In the genomic region with DNA sequence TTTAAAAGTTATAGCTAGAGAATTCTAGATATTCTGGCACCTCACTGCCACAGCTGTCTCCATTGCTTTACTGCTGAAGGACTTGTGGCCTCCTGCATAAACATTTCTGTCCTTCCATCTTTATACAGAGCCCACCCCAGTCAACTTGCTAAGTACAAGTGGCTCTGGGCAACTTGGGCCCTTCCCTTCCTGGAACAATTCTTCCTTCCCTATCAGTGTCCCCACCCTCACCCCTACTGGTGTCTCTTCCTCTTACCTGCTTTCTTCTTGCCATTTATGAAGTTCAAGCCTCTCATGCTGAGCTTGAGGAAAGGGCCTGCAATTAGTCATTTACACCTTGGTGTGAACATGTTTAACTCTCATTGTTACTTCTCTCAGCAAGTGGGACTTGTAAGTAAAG, we compare ENCODE assay signal across 19 cellular contexts. TPM values are rescaled to one million over a fixed set of nuclear protein-coding genes. Genes with fewer than 3 reads are reported as not detected.
DNase-seq lines count a peak whose midpoint lies in the region; ATAC-seq and TF ChIP-seq lines count a peak whose summit lies in the region.
"Had no signal": no experiment of that assay in that cellular context is flagged by ENCODE, and none has a peak within 500 bp of the region (broad histone marks: within the 10 kb centered on the region; RNA-seq: fewer than 3 reads in every experiment).

No MANE protein-coding gene starts in this region.

- no peak overlapping the region for H3K4me3 ChIP-seq in upper lobe of left lung
- H3K4me3 ChIP-seq: PC-9, SJCRH30, thyroid gland had no signal

- no peak for TF ChIP-seq CTCF in upper lobe of left lung (IDR thresholded peaks at IDR 0.05)

- no peaks in the 10 kb centered on the region for H3K27me3 Mint-ChIP-seq in activated naive CD4-positive, alpha-beta T cell treated with anti-CD3 and anti-CD28 coated beads, Interleukin-2, amount 50 U/mL, for 24 hours
- no peaks in the 10 kb centered on the region for H3K27me3 Mint-ChIP-seq in activated CD4-positive, alpha-beta memory T cell treated with anti-CD3 and anti-CD28 coated beads for 36 hours
- H3K27me3 Mint-ChIP-seq in immature natural killer cell (ENCODE audit: low read depth in 3 of 3): peaks cover 0 to 4% (median 2%) of the 10 kb centered on the region in 3 donors

- H3K9me3 Mint-ChIP-seq in activated naive CD4-positive, alpha-beta T cell treated with anti-CD3 and anti-CD28 coated beads, Interleukin-2, amount 50 U/mL, for 24 hours: no peaks in the 10 kb centered on the region
- H3K9me3 Mint-ChIP-seq in activated naive CD4-positive, alpha-beta T cell treated with anti-CD3 and anti-CD28 coated beads, Interleukin-2, amount 50 U/mL, for 72 hours: no peaks in the 10 kb centered on the region
- no peaks in the 10 kb centered on the region for H3K9me3 Mint-ChIP-seq in activated CD4-positive, alpha-beta memory T cell treated with anti-CD3 and anti-CD28 coated beads for 36 hours
- H3K9me3 Mint-ChIP-seq in immature natural killer cell: no peaks in the 10 kb centered on the region

- H3K4me3 Mint-ChIP-seq in activated naive CD4-positive, alpha-beta T cell treated with anti-CD3 and anti-CD28 coated beads, Interleukin-2, amount 50 U/mL, for 24 hours: peak overlapping the region; percentile 45
- H3K4me3 Mint-ChIP-seq in activated CD4-positive, alpha-beta memory T cell treated with anti-CD3 and anti-CD28 coated beads for 36 hours: no peak overlapping the region
- peak overlapping the region; percentile 80 to 98 (median 84) for H3K4me3 Mint-ChIP-seq in immature natural killer cell

- H3K4me1 Mint-ChIP-seq in activated naive CD4-positive, alpha-beta T cell treated with anti-CD3 and anti-CD28 coated beads, Interleukin-2, amount 50 U/mL, for 24 hours: peaks cover 70% of the 10 kb centered on the region
- H3K4me1 Mint-ChIP-seq in activated CD4-positive, alpha-beta memory T cell treated with anti-CD3 and anti-CD28 coated beads for 36 hours (ENCODE audit: low read depth): peaks cover 59% of the 10 kb centered on the region
- peaks cover 25 to 72% of the 10 kb centered on the region in 2 donors for H3K4me1 Mint-ChIP-seq in immature natural killer cell

- H3K36me3 ChIP-seq in upper lobe of left lung: peaks cover 0 to 20% (median 4%) of the 10 kb centered on the region in 4 donors
- H3K36me3 ChIP-seq: SJCRH30, thyroid gland had no signal

- peak overlapping the region in 3 of 4 donors; percentile 43 to 46 (median 44) for H3K27ac ChIP-seq in upper lobe of left lung
- H3K27ac ChIP-seq: PC-9, SJCRH30, thyroid gland had no signal

- H3K27ac Mint-ChIP-seq in activated naive CD4-positive, alpha-beta T cell treated with anti-CD3 and anti-CD28 coated beads, Interleukin-2, amount 50 U/mL, for 24 hours: peak overlapping the region; percentile 90
- H3K27ac Mint-ChIP-seq in activated naive CD4-positive, alpha-beta T cell treated with anti-CD3 and anti-CD28 coated beads, Interleukin-2, amount 50 U/mL, for 72 hours: peak overlapping the region in 1 of 2 donors; percentile 5
- H3K27ac Mint-ChIP-seq in activated CD4-positive, alpha-beta memory T cell treated with anti-CD3 and anti-CD28 coated beads for 36 hours: peak overlapping the region; percentile 76
- peak overlapping the region in 5 of 6 donors; percentile 83 to 97 (median 89) for H3K27ac Mint-ChIP-seq in immature natural killer cell

- intact Hi-C loops in activated CD4-positive, alpha-beta memory T cell treated with anti-CD3 and anti-CD28 coated beads for 36 hours (cut with micrococcal nuclease): loop anchor here (10.0 kb wide), 1 partner anchor 525 kb away; the partner anchor contains the start of gene PPP3R1

- no peak for TF ChIP-seq EP300 in upper lobe of left lung (IDR thresholded peaks at IDR 0.05)

- POLR2A ChIA-PET in activated CD4-positive, alpha-beta memory T cell treated with anti-CD3 and anti-CD28 coated beads for 36 hours (lab: Charles Lee): no interaction called here

- ATAC-seq in activated naive CD4-positive, alpha-beta T cell treated with anti-CD3 and anti-CD28 coated beads, Interleukin-2, amount 50 U/mL, for 72 hours: no peak
- ATAC-seq in upper lobe of left lung (ENCODE audit: low FRiP score in 2 of 2): no peak
- ATAC-seq: left lobe of liver had no signal

- CTCF ChIA-PET in activated CD4-positive, alpha-beta memory T cell treated with anti-CD3 and anti-CD28 coated beads for 36 hours (lab: Charles Lee): interaction anchor here (0.9 to 1.9 kb wide), 9 partner anchors 10 to 316 kb away, joined by 3 to 10 read pairs (median 4); no protein-coding TSS in a partner anchor

- TF ChIP-seq POLR2A in upper lobe of left lung (IDR thresholded peaks at IDR 0.05): no peak

- DNase-seq in activated naive CD4-positive, alpha-beta T cell treated with anti-CD3 and anti-CD28 coated beads, Interleukin-2, amount 50 U/mL, for 72 hours (ENCODE audit: low spot score in 2 of 2): no peak
- no peak for DNase-seq in activated CD4-positive, alpha-beta memory T cell treated with anti-CD3 and anti-CD28 coated beads for 36 hours
- no peak for DNase-seq in immature natural killer cell
- no peak for DNase-seq in upper lobe of left lung
- no peak for DNase-seq in Kasumi-1 (lab: John Stamatoyannopoulos, UW)
- no peak for DNase-seq in RKO (ENCODE audit: low spot score)
- DNase-seq in D341Med (ENCODE audit: low spot score): no peak
- DNase-seq: activated CD4-positive, alpha-beta T cell treated with anti-CD3 and anti-CD28 coated beads for 1 hour; amygdala; IMR-90; MM.1S; NCI-H1694; occipital lobe; PC-9; SJCRH30; T1000; thyroid gland had no signal

- H3K9me3 ChIP-seq in upper lobe of left lung: no peaks in the 10 kb centered on the region
- H3K9me3 ChIP-seq: SJCRH30, thyroid gland had no signal

- H3K4me1 ChIP-seq in upper lobe of left lung: peaks cover 26 to 51% (median 42%) of the 10 kb centered on the region in 4 donors
- H3K4me1 ChIP-seq: thyroid gland had no signal

- H3K27me3 ChIP-seq in upper lobe of left lung: no peaks in the 10 kb centered on the region
- H3K27me3 ChIP-seq: SJCRH30, thyroid gland had no signal

- peaks cover 28% of the 10 kb centered on the region for H3K36me3 Mint-ChIP-seq in activated naive CD4-positive, alpha-beta T cell treated with anti-CD3 and anti-CD28 coated beads, Interleukin-2, amount 50 U/mL, for 24 hours
- peaks cover 38 to 51% of the 10 kb centered on the region in 2 donors for H3K36me3 Mint-ChIP-seq in activated naive CD4-positive, alpha-beta T cell treated with anti-CD3 and anti-CD28 coated beads, Interleukin-2, amount 50 U/mL, for 72 hours
- peaks cover 53% of the 10 kb centered on the region for H3K36me3 Mint-ChIP-seq in activated CD4-positive, alpha-beta memory T cell treated with anti-CD3 and anti-CD28 coated beads for 36 hours
- H3K36me3 Mint-ChIP-seq in immature natural killer cell: peaks cover 31 to 40% (median 36%) of the 10 kb centered on the region in 3 donors

RNA-seq across cellular contexts. Expression of gene ARHGAP25, which starts 45.0 kb away (rescaled TPM):
- 10 to 100 TPM; 37.7 to 43.0 TPM for total RNA-seq in activated naive CD4-positive, alpha-beta T cell treated with anti-CD3 and anti-CD28 coated beads, Interleukin-2, amount 50 U/mL, for 72 hours
- 10 to 100 TPM; 79.8 to 87.7 TPM for total RNA-seq in activated CD4-positive, alpha-beta memory T cell treated with anti-CD3 and anti-CD28 coated beads for 36 hours
- polyA plus RNA-seq in immature natural killer cell: 100 to 1,000 TPM; 107 to 282 (median 117) TPM
- total RNA-seq in upper lobe of left lung: 10 to 100 TPM; 13.2 to 36.1 (median 26.3) TPM
- total RNA-seq: PC-9 had no signal
